In the genomic region with DNA sequence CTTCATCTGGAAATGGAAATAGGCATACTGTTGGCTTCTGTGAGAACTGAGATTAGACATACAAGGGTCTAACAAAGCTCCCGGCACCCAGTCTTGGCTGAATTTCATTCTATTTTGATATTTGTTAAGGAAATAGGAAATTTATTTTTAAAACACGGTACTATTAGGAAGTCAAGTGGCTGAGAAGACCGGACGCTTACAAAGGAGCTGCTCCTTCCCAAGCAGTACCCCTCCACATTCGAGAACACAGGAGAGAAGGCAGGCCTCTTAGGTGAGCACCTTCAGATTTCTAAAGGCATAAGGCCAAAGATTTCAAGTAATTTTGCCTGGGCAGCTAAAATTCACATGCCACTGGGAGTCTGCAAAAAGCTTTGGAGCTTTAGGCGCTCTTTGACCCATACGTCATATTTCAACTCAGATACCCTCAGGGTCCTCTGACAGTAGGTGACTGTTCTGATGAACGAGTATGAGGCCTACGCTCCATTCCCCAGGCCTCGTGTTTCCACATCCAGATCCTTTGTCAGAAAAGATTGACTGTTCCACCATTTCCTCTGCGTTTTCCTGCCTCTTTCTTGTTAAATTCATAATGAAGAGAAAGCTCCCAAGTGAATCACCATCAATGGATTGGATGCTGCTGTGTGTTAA, we compare ENCODE assay signal across 26 cellular contexts. TPM values are rescaled to one million over a fixed set of nuclear protein-coding genes. Genes with fewer than 3 reads are reported as not detected.
DNase-seq lines count a peak whose midpoint lies in the region; FAIRE-seq and TF ChIP-seq lines count a peak whose summit lies in the region.
"Had no signal": no experiment of that assay in that cellular context is flagged by ENCODE, and none has a peak within 500 bp of the region (broad histone marks: within the 10 kb centered on the region; RNA-seq: fewer than 3 reads in every experiment).

No MANE protein-coding gene starts in this region.

- H3K4me3 ChIP-seq in H1 (ENCODE audit: extremely low read depth in 1 of 4, insufficient read depth in 2 of 4, low read depth in 3 of 4, low read length in 4 of 4) (no peak overlapping the region), mesenchymal stem cell (ENCODE audit: insufficient read depth in 1 of 2, low read depth in 1 of 2, low read length in 2 of 2) (no peak overlapping the region), parathyroid adenoma (ENCODE audit: low read depth, low read length) (no peak overlapping the region)
- H3K4me3 ChIP-seq: GM12878, GM23248 had no signal

- H3K14ac ChIP-seq in H1 (ENCODE audit: insufficient read length) (no peak overlapping the region), mesenchymal stem cell (ENCODE audit: low read length in 2 of 2) (no peak overlapping the region)

- TF ChIP-seq EP300 in H1 (IDR thresholded peaks at IDR 0.05; ENCODE audit: borderline replicate concordance in 1 of 2, low read depth in 2 of 2, low read length in 2 of 2), result no peak

- H3K79me2 ChIP-seq in H1 (ENCODE audit: control insufficient read depth in 1 of 2, insufficient read depth in 2 of 2, low read length in 2 of 2) (no peaks in the 10 kb centered on the region), parathyroid adenoma (no peaks in the 10 kb centered on the region)

- H3K27ac ChIP-seq in H1 (ENCODE audit: low read depth, low read length) (no peak overlapping the region), mesenchymal stem cell (ENCODE audit: low read length, poor library complexity, severe bottlenecking) (no peak overlapping the region), parathyroid adenoma (peak overlapping the region; percentile 57)
- H3K27ac ChIP-seq: GM23248 had no signal

- intact Hi-C loops in posterior cingulate gyrus (cut with DNase I), result no loop called here

- no peaks in the 10 kb centered on the region for H4K20me1 ChIP-seq in H1 (replicated peaks in 1 of 2; ENCODE audit: control insufficient read depth in 1 of 2, insufficient read depth in 2 of 2, low read length in 2 of 2)

- no peak for FAIRE-seq in H1 (lab: Jason Lieb, UNC)
- FAIRE-seq: A204.1, GM12878, GM19239, HTR-8/SVneo had no signal

- H3K9ac ChIP-seq in H1 (replicated peaks in 1 of 4; ENCODE audit: extremely low read depth in 1 of 4, low read depth in 3 of 4, low read length in 3 of 4) (no peak overlapping the region), mesenchymal stem cell (ENCODE audit: low read length) (no peak overlapping the region), parathyroid adenoma (no peak overlapping the region)
- H3K9ac ChIP-seq: GM23248 had no signal

- no peak overlapping the region for H3K4me3 Mint-ChIP-seq in nephron progenitor cell
- H3K4me3 Mint-ChIP-seq: CD4-positive, CD25-positive, alpha-beta regulatory T cell; CD8-positive, alpha-beta memory T cell; HFFc6 had no signal

- H2BK12ac ChIP-seq in H1 (ENCODE audit: low read depth, low read length) (no peak overlapping the region), mesenchymal stem cell (ENCODE audit: low read length in 2 of 2) (no peak overlapping the region)

- H3K79me1 ChIP-seq in H1 (ENCODE audit: low read depth, low read length), result no peaks in the 10 kb centered on the region
- H3K79me1 ChIP-seq in mesenchymal stem cell (replicated peaks; ENCODE audit: low read length, poor library complexity, severe bottlenecking), result no peaks in the 10 kb centered on the region

- TF ChIP-seq POLR2A in H1 (IDR thresholded peaks at IDR 0.05; ENCODE audit: control extremely low read depth in 1 of 2, low read depth in 2 of 2, low read length in 2 of 2), result no peak

- H3K4ac ChIP-seq in H1 (replicated peaks; ENCODE audit: insufficient read length, low read depth, low read length) (no peak overlapping the region), mesenchymal stem cell (ENCODE audit: low read depth in 1 of 2, low read length in 2 of 2) (no peak overlapping the region)

- H2AK5ac ChIP-seq in H1 (ENCODE audit: low read depth, low read length), result no peak overlapping the region
- H2AK5ac ChIP-seq in mesenchymal stem cell (ENCODE audit: low read length, severe bottlenecking), result no peak overlapping the region

- TF ChIP-seq CTCF in H1 (IDR thresholded peaks at IDR 0.05; ENCODE audit: control extremely low read depth in 1 of 3, insufficient read depth in 1 of 3, low read depth in 1 of 3, low read length in 3 of 3), result no peak
- no peak for TF ChIP-seq CTCF in nephron progenitor cell (IDR thresholded peaks at IDR 0.05)
- TF ChIP-seq CTCF in parathyroid adenoma (IDR thresholded peaks at IDR 0.05), result no peak

- H2AFZ ChIP-seq in H1 (ENCODE audit: low read length) (peak overlapping the region; percentile 11; the same call in 1 of the 2 replicates), mesenchymal stem cell (ENCODE audit: low read depth, low read length) (no peak overlapping the region), parathyroid adenoma (no peak overlapping the region)
- H2AFZ ChIP-seq: GM23248 had no signal

- H3K23me2 ChIP-seq in H1 (ENCODE audit: low read depth, low read length), result no peaks in the 10 kb centered on the region

- no peak overlapping the region for H3K23ac ChIP-seq in H1 (ENCODE audit: insufficient read length)
- no peak overlapping the region for H3K23ac ChIP-seq in mesenchymal stem cell (ENCODE audit: low read length in 2 of 2)

- H3K18ac ChIP-seq in H1 (ENCODE audit: extremely low read depth, low read length) (no peak overlapping the region), mesenchymal stem cell (ENCODE audit: low read depth in 1 of 2, low read length in 2 of 2) (no peak overlapping the region)

- H3K4me1 ChIP-seq in H1 (replicated peaks in 1 of 4; ENCODE audit: control insufficient read depth in 3 of 4, insufficient read depth in 4 of 4, low read length in 3 of 4) (no peaks in the 10 kb centered on the region), mesenchymal stem cell (ENCODE audit: control insufficient read depth, insufficient read depth, low read depth, low read length) (no peaks in the 10 kb centered on the region), parathyroid adenoma (peaks cover 12% of the 10 kb centered on the region)

- H4K8ac ChIP-seq in H1 (ENCODE audit: extremely low read depth, insufficient read depth, low read length), result no peak overlapping the region
- peak overlapping the region; percentile 4 for H4K8ac ChIP-seq in mesenchymal stem cell (ENCODE audit: low read length)

- CTCF ChIA-PET in H1 (lab: Charles Lee; ENCODE audit: partially characterized antibody), result interaction anchor here (0.8 to 34.2 kb wide), 10 partner anchors 11 to 468 kb away, joined by 3 to 576 read pairs (median 4); a partner anchor contains a TSS

- peak overlapping the region; percentile 33 for H3K27ac Mint-ChIP-seq in nephron progenitor cell
- H3K27ac Mint-ChIP-seq: CD4-positive, CD25-positive, alpha-beta regulatory T cell; CD8-positive, alpha-beta memory T cell; HFFc6 had no signal

- H3K4me2 ChIP-seq in H1 (ENCODE audit: insufficient read depth in 1 of 2, low read depth in 2 of 2, low read length in 2 of 2), result no peak overlapping the region
- H3K4me2 ChIP-seq in mesenchymal stem cell (ENCODE audit: low read length, poor library complexity, severe bottlenecking), result no peak overlapping the region
- H3K4me2 ChIP-seq in parathyroid adenoma (ENCODE audit: low read length), result no peak overlapping the region

- no peak overlapping the region for H2BK120ac ChIP-seq in H1 (replicated peaks; ENCODE audit: low read depth, low read length)
- H2BK120ac ChIP-seq in mesenchymal stem cell (ENCODE audit: low read depth, low read length), result no peak overlapping the region

- POLR2A ChIA-PET in H1 (lab: Charles Lee; ENCODE audit: partially characterized antibody), result no interaction called here

- peaks cover 74% of the 10 kb centered on the region for H3K4me1 Mint-ChIP-seq in nephron progenitor cell
- H3K4me1 Mint-ChIP-seq: CD4-positive, CD25-positive, alpha-beta regulatory T cell; CD8-positive, alpha-beta memory T cell had no signal

- H3K27me3 Mint-ChIP-seq in nephron progenitor cell (ENCODE audit: low read depth, poor library complexity), result peaks cover 9% of the 10 kb centered on the region

- H2BK20ac ChIP-seq in H1 (ENCODE audit: low read length), result no peak overlapping the region

- H2BK15ac ChIP-seq in H1 (ENCODE audit: low read length) (no peak overlapping the region), mesenchymal stem cell (ENCODE audit: low read depth, poor library complexity, severe bottlenecking) (no peak overlapping the region)

- H3K36me3 ChIP-seq in H1 (ENCODE audit: control insufficient read depth in 2 of 4, insufficient read depth in 4 of 4, low read length in 3 of 4), result no peaks in the 10 kb centered on the region
- no peaks in the 10 kb centered on the region for H3K36me3 ChIP-seq in mesenchymal stem cell (ENCODE audit: control insufficient read depth in 1 of 2, insufficient read depth in 2 of 2, low read depth in 1 of 2, low read length in 2 of 2)
- H3K36me3 ChIP-seq in parathyroid adenoma (ENCODE audit: control insufficient read depth, insufficient read depth, low read length), result no peaks in the 10 kb centered on the region
- H3K36me3 ChIP-seq: BE2C had no signal

- WGBS in H1 (ENCODE audit: extremely low coverage in 1 of 2, insufficient coverage in 1 of 2, insufficient read length in 1 of 2, insufficient replicate concordance in 2 of 2, low coverage in 1 of 2, low lambda C conversion rate in 2 of 2, missing lambda C conversion rate in 1 of 2), 2 experiments, result 89% methylated on average over 11 of the region's 11 CpGs; no CpG with 5 or more reads in 1 of the 2 experiments
- 86% methylated on average over 11 of the region's 11 CpGs for whole genome bisulfite sequencing in mesenchymal stem cell

- TF ChIP-seq RAD21 in H1 (IDR thresholded peaks at IDR 0.05 in 1 of 2, conservative IDR thresholded peaks at IDR 0.05 in 1 of 2; ENCODE audit: low read depth in 2 of 2, low read length in 2 of 2), result no peak

- no peaks in the 10 kb centered on the region for H3K27me3 ChIP-seq in H1 (replicated peaks in 1 of 4; ENCODE audit: control insufficient read depth in 3 of 4, extremely low read depth in 1 of 4, insufficient read depth in 3 of 4, low read length in 3 of 4)
- peaks cover 1 to 6% of the 10 kb centered on the region in 2 experiments for H3K27me3 ChIP-seq in mesenchymal stem cell (ENCODE audit: control insufficient read depth in 1 of 2, insufficient read depth in 1 of 2, low read length in 2 of 2)
- H3K27me3 ChIP-seq in parathyroid adenoma (ENCODE audit: control insufficient read depth, insufficient read depth, low read length), result no peaks in the 10 kb centered on the region
- H3K27me3 ChIP-seq: BE2C had no signal

- H3K9me3 ChIP-seq in H1 (ENCODE audit: insufficient read depth in 2 of 2, low read depth in 1 of 2, low read length in 1 of 2) (no peaks in the 10 kb centered on the region), mesenchymal stem cell (ENCODE audit: control insufficient read depth, low read length) (no peaks in the 10 kb centered on the region), parathyroid adenoma (ENCODE audit: control insufficient read depth, low read length) (no peaks in the 10 kb centered on the region)
- H3K9me3 ChIP-seq: BE2C had no signal

- no peak for DNase-seq in H1 (ENCODE audit: low read depth in 1 of 2, low spot score in 2 of 2)
- DNase-seq in mesenchymal stem cell, result no peak
- DNase-seq in nephron progenitor cell, result no peak
- DNase-seq in putamen (ENCODE audit: low spot score), result no peak
- no peak for DNase-seq in A172 (ENCODE audit: low spot score)
- no peak for DNase-seq in posterior cingulate gyrus
- no peak for DNase-seq in NCI-H2196 (lab: John Stamatoyannopoulos, UW; ENCODE audit: unreplicated experiment)
- DNase-seq: ACHN; BE2C; C1 segment of cervical spinal cord; CD4-positive, CD25-positive, alpha-beta regulatory T cell; CD8-positive, alpha-beta memory T cell; COR-L47; DMS 273 treated with DMSO at 0.1 percent for 48 hours; DMS53; DND-41; GM23248; H7; HFFc6; IMR-90 had no signal

- no peaks in the 10 kb centered on the region for H3K36me3 Mint-ChIP-seq in nephron progenitor cell (ENCODE audit: low read depth)
- H3K36me3 Mint-ChIP-seq: CD4-positive, CD25-positive, alpha-beta regulatory T cell; CD8-positive, alpha-beta memory T cell had no signal

- H3K9me3 Mint-ChIP-seq in nephron progenitor cell, result peaks cover 4% of the 10 kb centered on the region
- H3K9me3 Mint-ChIP-seq: CD8-positive, alpha-beta memory T cell; HFFc6 had no signal

- H2BK5ac ChIP-seq in H1 (ENCODE audit: low read depth, low read length) (no peak overlapping the region), mesenchymal stem cell (ENCODE audit: low read depth, low read length, poor library complexity, severe bottlenecking) (no peak overlapping the region)

- no peak overlapping the region for H4K5ac ChIP-seq in H1 (ENCODE audit: insufficient read length, low read depth, low read length)

- H3K56ac ChIP-seq in H1 (replicated peaks; ENCODE audit: insufficient read length, low read depth, low read length), result no peak overlapping the region

- H4K91ac ChIP-seq in H1 (replicated peaks; ENCODE audit: insufficient read length, low read length) (no peak overlapping the region), mesenchymal stem cell (ENCODE audit: low read length) (no peak overlapping the region)

RNA-seq across cellular contexts. Expression of a gene that starts 17.3 kb away (rescaled TPM):
- 5.5 and 5.8 TPM in 2 replicates for total RNA-seq in H1 (2021; fragmentation: NEBNext Ultra II Directional; extraction: Animal tissue kit (Norgen Biotek cat#: 25700))
- 3.9 and 4.9 TPM in 2 replicates for polyA plus RNA-seq in H1 (2011; rRNA removed)
- polyA plus RNA-seq in H1 (2011; cell fraction: cytosol; rRNA removed), result 3.8 TPM
- 3.8 TPM for polyA plus RNA-seq in H1 (2011; cell fraction: nucleus; rRNA removed)
- 2.7 to 5.3 TPM (median 4.3 TPM) in 4 replicates for polyA plus RNA-seq in H1 (2012, experiment 1 of 2)
- 3.1 TPM for polyA plus RNA-seq in H1 (2012, experiment 2 of 2)
- polyA plus RNA-seq in H1 (2013, experiment 1 of 2), result 5.8 TPM
- polyA plus RNA-seq in H1 (2013, experiment 2 of 2), result 5.7 TPM
- 2.6 and 3.0 TPM in 2 replicates for polyA minus RNA-seq in H1 (2011; rRNA and poly(A)+ RNA removed)
- polyA minus RNA-seq in H1 (2011; cell fraction: cytosol; rRNA and poly(A)+ RNA removed), result 5.1 TPM
- 5.2 TPM for polyA minus RNA-seq in H1 (2011; cell fraction: nucleus; rRNA and poly(A)+ RNA removed)
- 6.3 TPM for polyA plus RNA-seq in mesenchymal stem cell (2013, experiment 1 of 2)
- polyA plus RNA-seq in mesenchymal stem cell (2013, experiment 2 of 2), result 6.2 TPM
- total RNA-seq in A172 (2014; rRNA removed; shearing (Covaris generic)), result not detected in 2 replicates
- total RNA-seq: CD4-positive, CD25-positive, alpha-beta regulatory T cell; CD8-positive, alpha-beta memory T cell; G401; GM12878 had no signal
- polyA plus RNA-seq: CD4-positive, CD25-positive, alpha-beta regulatory T cell; CD8-positive, alpha-beta memory T cell; GM12878 had no signal
